12 cellular contexts compared by ENCODE assay signal in genomic region chr1:184152944-184153343, GRCh38.
A peak's percentile ranks its signal among the peaks of the same experiment; 100 is the strongest.
DNase-seq lines count a peak whose midpoint lies in the region; ATAC-seq, FAIRE-seq and TF ChIP-seq lines count a peak whose summit lies in the region.
"Had no signal": no experiment of that assay in that cellular context is flagged by ENCODE, and none has a peak within 500 bp of the region (broad histone marks: within the 10 kb centered on the region; RNA-seq: fewer than 3 reads in every experiment).

No MANE protein-coding gene starts in this region.

- POLR2A ChIA-PET in AG04449 (lab: Yijun Ruan, JAX) (no interaction called here), endothelial cell of umbilical vein (lab: Charles Lee) (interaction anchor here (1.0 kb wide), 1 partner anchor 11 kb away, joined by 3 read pairs; no protein-coding TSS in a partner anchor)

- peak overlapping the region; percentile 93 for H2AFZ ChIP-seq in endothelial cell of umbilical vein (ENCODE audit: low read depth, low read length)
- peak overlapping the region; percentile 30 for H2AFZ ChIP-seq in neural progenitor cell (replicated peaks)

- DNase-seq in AG04449 (ENCODE audit: low read depth, low spot score) (no peak), NCI-H524 treated with DMSO at 0.1 percent for 48 hours (lab: John Stamatoyannopoulos, UW) (peak; percentile 44), endothelial cell of umbilical vein (ENCODE audit: low read depth, low spot score) (no peak), neural progenitor cell (ENCODE audit: low spot score) (no peak), globus pallidus (ENCODE audit: low spot score) (no peak)
- DNase-seq in stimulated activated CD8-positive, alpha-beta memory T cell treated with anti-CD3 and anti-CD28 coated beads, Interleukin-4, amount 100 ng/mL, for 48 hours = no peak
- DNase-seq: activated CD8-positive, alpha-beta memory T cell treated with anti-CD3 and anti-CD28 coated beads, Interleukin-2, amount 50 U/mL, for 48 hours; DMS153; foreskin melanocyte; stimulated activated CD4-positive, alpha-beta T cell treated with anti-CD3 and anti-CD28 coated beads, Interleukin-12 subunit alpha, Interleukin-12 subunit beta, amount 100 ng/mL, for 4 hours had no signal

- H3K27me3 ChIP-seq in endothelial cell of umbilical vein (ENCODE audit: control insufficient read depth in 2 of 2, insufficient read depth in 2 of 2, low read length in 2 of 2) (peaks cover 0 to 2% of the 10 kb centered on the region in 2 experiments), neural progenitor cell (no peaks in the 10 kb centered on the region)

- H3K27ac ChIP-seq in endothelial cell of umbilical vein (ENCODE audit: insufficient read depth, low read depth, low read length) = peak overlapping the region; percentile 79
- H3K27ac ChIP-seq in neural progenitor cell = no peak overlapping the region

- H3K36me3 ChIP-seq in endothelial cell of umbilical vein (ENCODE audit: control insufficient read depth in 2 of 2, extremely low read depth in 1 of 2, insufficient read depth in 2 of 2, low read length in 2 of 2) = no peaks in the 10 kb centered on the region
- H3K36me3 ChIP-seq in neural progenitor cell = no peaks in the 10 kb centered on the region

- CTCF ChIA-PET in AG04449 (lab: Yijun Ruan, JAX) = interaction anchor here (1.2 to 3.2 kb wide), 4 partner anchors 9 to 69 kb away, joined by 3 to 13 read pairs (median 7); no protein-coding TSS in a partner anchor
- CTCF ChIA-PET in endothelial cell of umbilical vein (lab: Charles Lee) = interaction anchor here (0.7 to 2.3 kb wide), 11 partner anchors 11 to 511 kb away, joined by 3 to 8 read pairs (median 4); partner anchors contain the start of gene TSEN15

- no peak overlapping the region for H3K27ac Mint-ChIP-seq in neural progenitor cell

- H3K4me1 ChIP-seq in endothelial cell of umbilical vein (ENCODE audit: control insufficient read depth, extremely low read depth, insufficient read depth, low read length) (peaks cover 29% of the 10 kb centered on the region), neural progenitor cell (peaks cover 4% of the 10 kb centered on the region)

- no peak for TF ChIP-seq POLR2A in endothelial cell of umbilical vein (IDR thresholded peaks at IDR 0.05; ENCODE audit: low read depth, low read length)

- H3K9me1 ChIP-seq in endothelial cell of umbilical vein (replicated peaks; ENCODE audit: control insufficient read depth, extremely low read depth, insufficient read depth, low read length) = no peaks in the 10 kb centered on the region

- TSS peak; percentile 96 for BruUV-seq in endothelial cell of umbilical vein (replicated peaks; lab: Mats Ljungman, UMichigan)

- no peaks in the 10 kb centered on the region for H3K36me3 Mint-ChIP-seq in neural progenitor cell

- H3K27me3 Mint-ChIP-seq in neural progenitor cell (ENCODE audit: insufficient read depth, low read depth) = no peaks in the 10 kb centered on the region

- no peaks in the 10 kb centered on the region for H3K79me2 ChIP-seq in endothelial cell of umbilical vein (ENCODE audit: control insufficient read depth, insufficient read depth, low read length)
- no peaks in the 10 kb centered on the region for H3K79me2 ChIP-seq in neural progenitor cell (ENCODE audit: low read depth)

- intact Hi-C loops in endothelial cell of umbilical vein (cut with micrococcal nuclease) = loop anchor here (1.0 to 5.0 kb wide), 6 partner anchors 69 to 280 kb away; partner anchors contain the start of gene C1orf21

- no peaks in the 10 kb centered on the region for H3F3A ChIP-seq in neural progenitor cell (ENCODE audit: low read depth)

- H3K4me2 ChIP-seq in endothelial cell of umbilical vein (ENCODE audit: insufficient read depth, low read length) = peak overlapping the region; percentile 98
- H3K4me2 ChIP-seq in neural progenitor cell = no peak overlapping the region

- peaks cover 33% of the 10 kb centered on the region for H3K4me1 Mint-ChIP-seq in neural progenitor cell

- H4K20me1 ChIP-seq in endothelial cell of umbilical vein (replicated peaks; ENCODE audit: control insufficient read depth, extremely low read depth, insufficient read depth, low read length) (no peaks in the 10 kb centered on the region), neural progenitor cell (ENCODE audit: low read depth) (no peaks in the 10 kb centered on the region)

- H3K9me3 ChIP-seq in endothelial cell of umbilical vein (replicated peaks; ENCODE audit: control insufficient read depth, insufficient read depth, low read length) = no peaks in the 10 kb centered on the region
- no peaks in the 10 kb centered on the region for H3K9me3 ChIP-seq in neural progenitor cell (ENCODE audit: low read depth)

- FAIRE-seq in endothelial cell of umbilical vein (lab: Jason Lieb, UNC) = peak; percentile 37

- dilution Hi-C loops in endothelial cell of umbilical vein (cut with MboI; ENCODE audit: extremely low pct_ligation_motif_present, low sequenced_read_pairs) = no loop called here

- TF ChIP-seq CTCF in AG04449 (IDR thresholded peaks at IDR 0.05; ENCODE audit: insufficient read depth, low read length, missing control alignments) (no peak), endothelial cell of umbilical vein (IDR thresholded peaks at IDR 0.05; ENCODE audit: extremely low read depth in 1 of 2, insufficient read depth in 1 of 2, low read depth in 1 of 2, low read length in 2 of 2) (no peak), neural progenitor cell (IDR thresholded peaks at IDR 0.05) (no peak)

- no peaks in the 10 kb centered on the region for H3K9me3 Mint-ChIP-seq in neural progenitor cell

- ATAC-seq in HG03571 (IDR thresholded peaks at IDR 0.05; ENCODE audit: unreplicated experiment) (no peak), HG03378 (IDR thresholded peaks at IDR 0.05; ENCODE audit: unreplicated experiment) (no peak)

- H3K4me3 Mint-ChIP-seq in neural progenitor cell = peak overlapping the region; percentile 25

- H3K9ac ChIP-seq in endothelial cell of umbilical vein (replicated peaks; ENCODE audit: extremely low read depth, insufficient read depth, low read length) = peak overlapping the region; percentile 75
- H3K9ac ChIP-seq in neural progenitor cell = no peak overlapping the region

- H3K4me3 ChIP-seq in AG04449 (ENCODE audit: low read depth, low read length) (peak overlapping the region; percentile 39), endothelial cell of umbilical vein (replicated peaks in 1 of 3; ENCODE audit: insufficient read depth in 1 of 3, low read depth in 1 of 3, low read length in 3 of 3) (peak overlapping the region; percentile 40 to 81 (median 74)), neural progenitor cell (no peak overlapping the region)

TF ChIP-seq in endothelial cell of umbilical vein, 7 proteins besides CTCF, POLR2A, EP300 and RAD21:
- TF ChIP-seq MAX (IDR thresholded peaks at IDR 0.05; ENCODE audit: insufficient read depth, insufficient read length) = no peak
